ENCODE assay signal across 8 cellular contexts in the genomic region with DNA sequence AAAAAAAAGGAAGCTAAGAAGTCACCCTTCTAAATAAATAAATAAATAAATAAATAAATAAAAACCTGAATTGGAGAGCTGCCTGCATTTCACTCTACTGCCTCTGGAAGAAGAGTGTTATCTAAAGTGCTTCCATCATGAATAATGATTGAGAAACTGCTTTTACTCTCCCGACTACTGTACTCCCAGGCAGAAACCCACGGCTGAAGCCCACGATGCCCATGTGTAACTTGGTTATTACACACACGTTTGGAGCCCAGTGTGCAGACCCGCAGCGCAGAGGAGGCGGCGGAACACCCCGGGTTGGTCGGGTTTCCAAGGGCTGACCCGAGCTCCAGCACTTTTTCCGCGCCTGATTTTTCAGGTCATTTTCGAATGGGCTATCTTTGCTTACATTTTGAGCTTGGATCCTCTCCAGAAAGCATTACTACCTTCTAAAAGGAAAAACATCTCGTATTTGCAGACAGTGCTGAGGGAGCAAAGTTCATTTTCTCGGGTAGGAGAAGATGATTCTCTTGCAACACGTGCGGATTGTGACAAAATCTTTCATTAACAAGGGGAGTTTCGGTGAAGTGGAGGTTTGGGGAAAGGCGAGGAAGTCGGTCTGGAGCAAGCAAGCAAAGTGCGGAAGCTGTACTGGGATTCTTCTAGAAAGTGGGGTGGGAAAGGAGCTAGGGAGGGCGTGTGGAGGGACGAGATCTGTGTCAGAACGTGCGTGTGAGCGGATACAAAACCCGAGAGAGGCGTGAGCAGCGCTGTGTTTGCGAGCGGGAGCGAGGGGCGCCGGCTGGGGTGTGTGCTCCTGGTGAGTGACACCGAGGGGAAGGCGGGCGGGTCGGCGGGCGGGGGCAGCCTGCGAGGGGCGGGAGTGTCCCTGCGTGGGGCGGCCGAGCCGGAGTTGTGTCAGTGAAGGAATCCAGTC. TPM values are rescaled to one million over a fixed set of nuclear protein-coding genes. Genes with fewer than 3 reads are reported as not detected.
DNase-seq lines count a peak whose midpoint lies in the region; ATAC-seq and TF ChIP-seq lines count a peak whose summit lies in the region.

A gene with protein sequence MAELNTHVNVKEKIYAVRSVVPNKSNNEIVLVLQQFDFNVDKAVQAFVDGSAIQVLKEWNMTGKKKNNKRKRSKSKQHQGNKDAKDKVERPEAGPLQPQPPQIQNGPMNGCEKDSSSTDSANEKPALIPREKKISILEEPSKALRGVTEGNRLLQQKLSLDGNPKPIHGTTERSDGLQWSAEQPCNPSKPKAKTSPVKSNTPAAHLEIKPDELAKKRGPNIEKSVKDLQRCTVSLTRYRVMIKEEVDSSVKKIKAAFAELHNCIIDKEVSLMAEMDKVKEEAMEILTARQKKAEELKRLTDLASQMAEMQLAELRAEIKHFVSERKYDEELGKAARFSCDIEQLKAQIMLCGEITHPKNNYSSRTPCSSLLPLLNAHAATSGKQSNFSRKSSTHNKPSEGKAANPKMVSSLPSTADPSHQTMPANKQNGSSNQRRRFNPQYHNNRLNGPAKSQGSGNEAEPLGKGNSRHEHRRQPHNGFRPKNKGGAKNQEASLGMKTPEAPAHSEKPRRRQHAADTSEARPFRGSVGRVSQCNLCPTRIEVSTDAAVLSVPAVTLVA (plus strand): TSS at position 897 of the 922 bp plus-strand sequence. CDS start 82,552 bp downstream, outside the sequence.

- no peaks in the 10 kb centered on the region for H3K9me3 Mint-ChIP-seq in activated CD4-positive, alpha-beta memory T cell treated with anti-CD3 and anti-CD28 coated beads for 36 hours

- H3K36me3 ChIP-seq in duodenal mucosa (ENCODE audit: control insufficient read depth in 1 of 2, insufficient read depth in 2 of 2, low read length in 2 of 2) (no peaks in the 10 kb centered on the region), liver (ENCODE audit: control insufficient read depth in 4 of 4, insufficient read depth in 3 of 4, low read depth in 1 of 4, low read length in 3 of 4) (no peaks in the 10 kb centered on the region)

- H3K27ac ChIP-seq in duodenal mucosa (ENCODE audit: low read depth, low read length) (peak within 1 kb of the TSS; percentile 86), liver (ENCODE audit: low read depth in 1 of 2, low read length in 2 of 2) (peak within 1 kb of the TSS; percentile 93 to 96)

- H3K9me3 ChIP-seq in duodenal mucosa (ENCODE audit: control insufficient read depth in 1 of 2, low read length in 2 of 2), result no peaks in the 10 kb centered on the region
- no peaks in the 10 kb centered on the region for H3K9me3 ChIP-seq in liver (ENCODE audit: control insufficient read depth in 4 of 4, low read length in 3 of 4)

- POLR2A ChIA-PET in activated CD4-positive, alpha-beta memory T cell treated with anti-CD3 and anti-CD28 coated beads for 36 hours (lab: Charles Lee), result interaction anchor here (0.7 to 1.3 kb wide), 4 partner anchors 68 to 150 kb away, joined by 3 to 4 read pairs (median 3); no protein-coding TSS in a partner anchor

- peaks cover 4% of the 10 kb centered on the region for H3K27me3 Mint-ChIP-seq in activated CD4-positive, alpha-beta memory T cell treated with anti-CD3 and anti-CD28 coated beads for 36 hours

- peak within 1 kb of the TSS; percentile 82 for H3K4me3 Mint-ChIP-seq in activated CD4-positive, alpha-beta memory T cell treated with anti-CD3 and anti-CD28 coated beads for 36 hours

- H3K27ac Mint-ChIP-seq in activated CD4-positive, alpha-beta memory T cell treated with anti-CD3 and anti-CD28 coated beads for 36 hours, result peak within 1 kb of the TSS; percentile 52

- H3K4me1 ChIP-seq in duodenal mucosa (ENCODE audit: control insufficient read depth in 1 of 2, insufficient read depth in 2 of 2, low read length in 2 of 2), result peaks cover 0 to 19% of the 10 kb centered on the region in 2 donors
- peaks cover 1 to 37% (median 31%) of the 10 kb centered on the region in 4 donors for H3K4me1 ChIP-seq in liver (ENCODE audit: control insufficient read depth in 4 of 4, insufficient read depth in 4 of 4, low read length in 3 of 4)

- peak within 1 kb of the TSS; percentile 67 to 71 for H3K9ac ChIP-seq in duodenal mucosa (ENCODE audit: low read depth in 1 of 2, low read length in 2 of 2)
- H3K9ac ChIP-seq in liver (ENCODE audit: low read depth in 1 of 2, low read length in 2 of 2), result peak within 1 kb of the TSS; percentile 70 to 79

- no peaks in the 10 kb centered on the region for H3K27me3 ChIP-seq in duodenal mucosa (ENCODE audit: control insufficient read depth in 1 of 2, insufficient read depth in 2 of 2, low read length in 2 of 2)
- H3K27me3 ChIP-seq in liver (ENCODE audit: control insufficient read depth in 4 of 4, insufficient read depth in 4 of 4, low read length in 3 of 4), result no peaks in the 10 kb centered on the region

- CTCF ChIA-PET in activated CD4-positive, alpha-beta memory T cell treated with anti-CD3 and anti-CD28 coated beads for 36 hours (lab: Charles Lee), result interaction anchor here (0.8 to 2.2 kb wide), 5 partner anchors 16 to 178 kb away, joined by 3 to 15 read pairs (median 6); no protein-coding TSS in a partner anchor

- H3K4me3 ChIP-seq in duodenal mucosa (ENCODE audit: low read depth in 1 of 2, low read length in 2 of 2), result peak within 1 kb of the TSS; percentile 77 to 98
- H3K4me3 ChIP-seq in liver (ENCODE audit: low read depth in 1 of 3, low read length in 3 of 3), result peak within 1 kb of the TSS; percentile 60 to 98 (median 84)

- WGBS in liver, result under 1% methylated on average over 47 of the region's 47 CpGs

- DNase-seq in DMS153 treated with DMSO at 0.1 percent for 48 hours (lab: John Stamatoyannopoulos, UW; ENCODE audit: unreplicated experiment) (peak; percentile 20), DMS153 (lab: John Stamatoyannopoulos, UW) (no peak), NCI-H460 (ENCODE audit: extremely low read depth, low read depth) (peak; percentile 49)
- DNase-seq in activated CD4-positive, alpha-beta memory T cell treated with anti-CD3 and anti-CD28 coated beads for 36 hours, result peak; percentile 75
- DNase-seq in stimulated activated CD4-positive, alpha-beta T cell treated with anti-CD3 and anti-CD28 coated beads, Interleukin-4, amount 100 ng/mL, for 48 hours (ENCODE audit: low read depth in 2 of 2), result peak; percentile 45 to 50

- ATAC-seq in HG02884 (IDR thresholded peaks at IDR 0.05; ENCODE audit: unreplicated experiment), result peak; percentile 40

- intact Hi-C loops in activated CD4-positive, alpha-beta memory T cell treated with anti-CD3 and anti-CD28 coated beads for 36 hours (cut with micrococcal nuclease), result loop anchor here (1.0 to 5.0 kb wide), 5 partner anchors 69 to 325 kb away; no protein-coding TSS in a partner anchor

- H3K4me1 Mint-ChIP-seq in activated CD4-positive, alpha-beta memory T cell treated with anti-CD3 and anti-CD28 coated beads for 36 hours (ENCODE audit: low read depth), result peaks cover 25% of the 10 kb centered on the region

- no peak for TF ChIP-seq CTCF in liver (IDR thresholded peaks at IDR 0.05; ENCODE audit: low read depth, low read length, missing input control)

- TF ChIP-seq RAD21 in liver (IDR thresholded peaks at IDR 0.05), result peak; percentile 26 to 50

- H3K36me3 Mint-ChIP-seq in activated CD4-positive, alpha-beta memory T cell treated with anti-CD3 and anti-CD28 coated beads for 36 hours, result no peaks in the 10 kb centered on the region

TF ChIP-seq in liver, 16 proteins besides CTCF, POLR2A, EP300 and RAD21 (continues in another document):
- TF ChIP-seq FOXA1 (IDR thresholded peaks at IDR 0.05) (no peak), NR2F2 (IDR thresholded peaks at IDR 0.05) (no peak), TAF1 (conservative IDR thresholded peaks at IDR 0.05) (peak; percentile 56), SP1 (IDR thresholded peaks at IDR 0.05) (peak; percentile 68), GABPA (IDR thresholded peaks at IDR 0.05 in 1 of 2, conservative IDR thresholded peaks at IDR 0.05 in 1 of 2) (no peak), HNF4A (conservative IDR thresholded peaks at IDR 0.05) (peak; percentile 75 to 82), JUND (IDR thresholded peaks at IDR 0.05) (peak; percentile 26 to 56), YY1 (IDR thresholded peaks at IDR 0.05) (peak; percentile 69), FOXA2 (IDR thresholded peaks at IDR 0.05) (peak; percentile 11), HNF4G (IDR thresholded peaks at IDR 0.05) (peak; percentile 63)
- TF ChIP-seq, protein P1, sequence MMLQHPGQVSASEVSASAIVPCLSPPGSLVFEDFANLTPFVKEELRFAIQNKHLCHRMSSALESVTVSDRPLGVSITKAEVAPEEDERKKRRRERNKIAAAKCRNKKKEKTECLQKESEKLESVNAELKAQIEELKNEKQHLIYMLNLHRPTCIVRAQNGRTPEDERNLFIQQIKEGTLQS (IDR thresholded peaks at IDR 0.05), result no peak
- TF ChIP-seq, protein P2, sequence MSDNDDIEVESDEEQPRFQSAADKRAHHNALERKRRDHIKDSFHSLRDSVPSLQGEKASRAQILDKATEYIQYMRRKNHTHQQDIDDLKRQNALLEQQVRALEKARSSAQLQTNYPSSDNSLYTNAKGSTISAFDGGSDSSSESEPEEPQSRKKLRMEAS (IDR thresholded peaks at IDR 0.05), result peak; percentile 72
- TF ChIP-seq, protein P3, sequence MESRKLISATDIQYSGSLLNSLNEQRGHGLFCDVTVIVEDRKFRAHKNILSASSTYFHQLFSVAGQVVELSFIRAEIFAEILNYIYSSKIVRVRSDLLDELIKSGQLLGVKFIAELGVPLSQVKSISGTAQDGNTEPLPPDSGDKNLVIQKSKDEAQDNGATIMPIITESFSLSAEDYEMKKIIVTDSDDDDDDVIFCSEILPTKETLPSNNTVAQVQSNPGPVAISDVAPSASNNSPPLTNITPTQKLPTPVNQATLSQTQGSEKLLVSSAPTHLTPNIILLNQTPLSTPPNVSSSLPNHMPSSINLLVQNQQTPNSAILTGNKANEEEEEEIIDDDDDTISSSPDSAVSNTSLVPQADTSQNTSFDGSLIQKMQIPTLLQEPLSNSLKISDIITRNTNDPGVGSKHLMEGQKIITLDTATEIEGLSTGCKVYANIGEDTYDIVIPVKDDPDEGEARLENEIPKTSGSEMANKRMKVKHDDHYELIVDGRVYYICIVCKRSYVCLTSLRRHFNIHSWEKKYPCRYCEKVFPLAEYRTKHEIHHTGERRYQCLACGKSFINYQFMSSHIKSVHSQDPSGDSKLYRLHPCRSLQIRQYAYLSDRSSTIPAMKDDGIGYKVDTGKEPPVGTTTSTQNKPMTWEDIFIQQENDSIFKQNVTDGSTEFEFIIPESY (IDR thresholded peaks at IDR 0.05), result no peak

RNA-seq across cellular contexts. Expression of the gene that starts here (rescaled TPM):
- 58.3 and 63.3 TPM in 2 replicates for total RNA-seq in NCI-H460 (2014; rRNA removed; shearing (Covaris generic))
- 25.4 and 31.1 TPM in 2 replicates for polyA plus RNA-seq in NCI-H460 (2014; cell fraction: nucleus; rRNA removed)
- 10 to 100 TPM; 25.4 to 28.8 TPM for total RNA-seq in activated CD4-positive, alpha-beta memory T cell treated with anti-CD3 and anti-CD28 coated beads for 36 hours
- 10 to 100 TPM; 31.4 to 46.9 TPM for total RNA-seq in liver
- polyA plus RNA-seq in liver, result 10 to 100 TPM; 37.8 to 49.9 TPM
